Comparison of ENCODE assay signal across 9 cellular contexts in genomic region chr17:59423137-59423703, GRCh38.
DNase-seq lines count a peak whose midpoint lies in the region; ATAC-seq, FAIRE-seq and TF ChIP-seq lines count a peak whose summit lies in the region.
"Had no signal": no experiment of that assay in that cellular context is flagged by ENCODE, and none has a peak within 500 bp of the region (broad histone marks: within the 10 kb centered on the region; RNA-seq: fewer than 3 reads in every experiment).

No MANE protein-coding gene starts in this region.

- no peaks in the 10 kb centered on the region for H3K9me2 ChIP-seq in hepatocyte (replicated peaks; ENCODE audit: insufficient read depth)

- H3K36me3 Mint-ChIP-seq in astrocyte (ENCODE audit: low read depth, unreplicated experiment): peaks cover 5% of the 10 kb centered on the region
- no peaks in the 10 kb centered on the region for H3K36me3 Mint-ChIP-seq in CD4-positive, alpha-beta memory T cell

- peaks cover 48% of the 10 kb centered on the region for H3K4me1 Mint-ChIP-seq in astrocyte (ENCODE audit: low read depth, unreplicated experiment)
- H3K4me1 Mint-ChIP-seq in CD4-positive, alpha-beta memory T cell: peaks cover 0 to 7% (median 4%) of the 10 kb centered on the region in 4 donors

- H3K9me3 Mint-ChIP-seq in astrocyte (ENCODE audit: unreplicated experiment): peaks cover 15% of the 10 kb centered on the region
- H3K9me3 Mint-ChIP-seq in CD4-positive, alpha-beta memory T cell: no peaks in the 10 kb centered on the region

- no peak for FAIRE-seq in astrocyte (lab: Jason Lieb, UNC)
- FAIRE-seq in GM19239 (lab: Jason Lieb, UNC): no peak

- H3K79me2 ChIP-seq in astrocyte (ENCODE audit: insufficient read depth, low read length): no peaks in the 10 kb centered on the region
- no peaks in the 10 kb centered on the region for H3K79me2 ChIP-seq in hepatocyte

- H3K27me3 ChIP-seq in astrocyte (ENCODE audit: insufficient read depth, low read length) (no peaks in the 10 kb centered on the region), hepatocyte (no peaks in the 10 kb centered on the region)
- no peaks in the 10 kb centered on the region for H3K27me3 ChIP-seq in CD4-positive, alpha-beta memory T cell (ENCODE audit: insufficient read depth, low read length)

- H3K4me3 Mint-ChIP-seq in astrocyte (ENCODE audit: unreplicated experiment): peak overlapping the region; percentile 57
- H3K4me3 Mint-ChIP-seq in CD4-positive, alpha-beta memory T cell: no peak overlapping the region

- H3K9me3 ChIP-seq in astrocyte (ENCODE audit: insufficient read depth, low read depth, low read length) (peaks cover 4% of the 10 kb centered on the region), hepatocyte (ENCODE audit: low read depth) (no peaks in the 10 kb centered on the region)
- no peaks in the 10 kb centered on the region for H3K9me3 ChIP-seq in CD4-positive, alpha-beta memory T cell (ENCODE audit: control insufficient read depth in 1 of 2, low read length in 2 of 2)

- H3K27ac ChIP-seq in astrocyte (ENCODE audit: low read depth, low read length) (no peak overlapping the region), hepatocyte (peak overlapping the region; percentile 80)
- no peak overlapping the region for H3K27ac ChIP-seq in CD4-positive, alpha-beta memory T cell (ENCODE audit: low read depth, low read length)

- DNase-seq in HEK293T (ENCODE audit: extremely low spot score): peak; percentile 38
- DNase-seq in astrocyte (ENCODE audit: low read depth): peak; percentile 56
- peak; percentile 62 for DNase-seq in hepatocyte (ENCODE audit: low spot score)
- DNase-seq in stromal cell of bone marrow (ENCODE audit: low read depth): peak; percentile 68
- DNase-seq in GM19239 (ENCODE audit: insufficient read length, low spot score): no peak
- no peak for DNase-seq in CD4-positive, alpha-beta memory T cell
- DNase-seq: NCI-H446 had no signal

- CTCF ChIA-PET in HEK293T (lab: Yijun Ruan, JAX): interaction anchor here (0.6 to 1.1 kb wide), 3 partner anchors 9 to 94 kb away, joined by 3 to 6 read pairs (median 3); no protein-coding TSS in a partner anchor
- CTCF ChIA-PET in CD4-positive, alpha-beta memory T cell (lab: Charles Lee; ENCODE audit: partially characterized antibody): interaction anchor here (1.1 to 24.3 kb wide), 7 partner anchors 9 to 108 kb away, joined by 3 to 500 read pairs (median 4); no protein-coding TSS in a partner anchor

- POLR2A ChIA-PET in HEK293T (lab: Yijun Ruan, JAX): interaction anchor here (0.6 kb wide), 1 partner anchor 276 kb away, joined by 3 read pairs; no protein-coding TSS in a partner anchor
- POLR2A ChIA-PET in CD4-positive, alpha-beta memory T cell (lab: Charles Lee; ENCODE audit: partially characterized antibody): interaction anchor here (1.4 kb wide), 1 partner anchor 91 kb away, joined by 3 read pairs; no protein-coding TSS in a partner anchor

- no peak overlapping the region for H3K9ac ChIP-seq in astrocyte (ENCODE audit: low read length)

- intact Hi-C loops in CD4-positive, alpha-beta memory T cell (cut with micrococcal nuclease): no loop called here

- H3K27ac Mint-ChIP-seq in astrocyte (ENCODE audit: unreplicated experiment): peak overlapping the region; percentile 79
- no peak overlapping the region for H3K27ac Mint-ChIP-seq in CD4-positive, alpha-beta memory T cell

- H3K4me3 ChIP-seq in astrocyte (ENCODE audit: insufficient read depth, low read depth, low read length): no peak overlapping the region
- no peak overlapping the region for H3K4me3 ChIP-seq in hepatocyte
- H3K4me3 ChIP-seq in CD4-positive, alpha-beta memory T cell (ENCODE audit: low read length in 2 of 2): no peak overlapping the region

- no peaks in the 10 kb centered on the region for H4K20me1 ChIP-seq in astrocyte (ENCODE audit: insufficient read depth, low read length)
- H4K20me1 ChIP-seq in hepatocyte (ENCODE audit: insufficient read depth, poor library complexity, severe bottlenecking): no peaks in the 10 kb centered on the region

- ATAC-seq in HG03280 (IDR thresholded peaks at IDR 0.05; ENCODE audit: unreplicated experiment) (no peak), HG03045 (IDR thresholded peaks at IDR 0.05; ENCODE audit: unreplicated experiment) (no peak)

- no peak for TF ChIP-seq CTCF in astrocyte (IDR thresholded peaks at IDR 0.05; ENCODE audit: insufficient read depth, low read depth, low read length)
- no peak for TF ChIP-seq CTCF in hepatocyte (IDR thresholded peaks at IDR 0.05; ENCODE audit: poor library complexity)

- peak overlapping the region; percentile 43 for H2AFZ ChIP-seq in astrocyte (ENCODE audit: low read depth, low read length)
- H2AFZ ChIP-seq in hepatocyte: no peak overlapping the region

- H3K27me3 Mint-ChIP-seq in astrocyte (ENCODE audit: low read depth, unreplicated experiment): peaks cover 2% of the 10 kb centered on the region
- peaks cover 0 to 1% of the 10 kb centered on the region in 2 donors for H3K27me3 Mint-ChIP-seq in CD4-positive, alpha-beta memory T cell

- H3K36me3 ChIP-seq in astrocyte (ENCODE audit: insufficient read depth, low read length) (no peaks in the 10 kb centered on the region), hepatocyte (replicated peaks; ENCODE audit: insufficient read depth, low read depth) (no peaks in the 10 kb centered on the region)
- no peaks in the 10 kb centered on the region for H3K36me3 ChIP-seq in CD4-positive, alpha-beta memory T cell (ENCODE audit: insufficient read depth, low read length)

- peak overlapping the region; percentile 34 for H3K4me2 ChIP-seq in astrocyte (ENCODE audit: low read length)
- peak overlapping the region; percentile 18 for H3K4me2 ChIP-seq in hepatocyte

- H3K4me1 ChIP-seq in astrocyte (ENCODE audit: insufficient read depth, low read length) (peaks cover 29% of the 10 kb centered on the region), hepatocyte (ENCODE audit: insufficient read depth) (peaks cover 33% of the 10 kb centered on the region)
- peaks cover 6% of the 10 kb centered on the region for H3K4me1 ChIP-seq in CD4-positive, alpha-beta memory T cell (ENCODE audit: insufficient read depth, low read length)

- WGBS in hepatocyte (ENCODE audit: low lambda C conversion rate, missing lambda C conversion rate): 44% methylated on average over 9 of the region's 9 CpGs

TF ChIP-seq in HEK293T, 16 proteins besides CTCF, POLR2A, EP300 and RAD21:
- TF ChIP-seq LEF1 (IDR thresholded peaks at IDR 0.05; ENCODE audit: borderline replicate concordance) (no peak), FOXA1 (IDR thresholded peaks at IDR 0.05) (no peak), FOXM1 (IDR thresholded peaks at IDR 0.05; ENCODE audit: borderline replicate concordance) (no peak), SUZ12 (IDR thresholded peaks at IDR 0.05) (no peak), ARNT (IDR thresholded peaks at IDR 0.05) (no peak), L3MBTL2 (conservative IDR thresholded peaks at IDR 0.05) (no peak), NFRKB (IDR thresholded peaks at IDR 0.05) (no peak), PKNOX1 (IDR thresholded peaks at IDR 0.05) (no peak), SP1 (IDR thresholded peaks at IDR 0.05) (no peak), ELF4 (IDR thresholded peaks at IDR 0.05) (no peak), BHLHE40 (IDR thresholded peaks at IDR 0.05; ENCODE audit: borderline replicate concordance) (no peak), FOXK2 (IDR thresholded peaks at IDR 0.05) (no peak), ZNF384 (IDR thresholded peaks at IDR 0.05) (no peak), TARDBP (IDR thresholded peaks at IDR 0.05) (no peak), HDGF (IDR thresholded peaks at IDR 0.05; ENCODE audit: borderline replicate concordance) (no peak), CTBP1 (IDR thresholded peaks at IDR 0.05; ENCODE audit: borderline replicate concordance) (no peak)

Comparison
In these comparisons a context has a peak if more than half of its experiments do, and no peak if none do; other contexts are left out.
1. DNase-seq: peak in HEK293T (single experiment), astrocyte (single experiment), hepatocyte (single experiment) and stromal cell of bone marrow (single experiment); none in GM19239 (single experiment) and CD4-positive, alpha-beta memory T cell (0 of 5).